In genomic region chr11:111982532-111983186, GRCh38 we compare ENCODE assay signal across 2 cellular contexts.
TF ChIP-seq lines count a peak whose summit lies in the region.

No MANE protein-coding gene starts in this region.

TF ChIP-seq in A549, 52 proteins besides CTCF, POLR2A, EP300 and RAD21:
- TF ChIP-seq PBX3 (IDR thresholded peaks at IDR 0.05): no peak
- TF ChIP-seq MAFK (IDR thresholded peaks at IDR 0.05; ENCODE audit: partially characterized antibody): peak; percentile 8
TF ChIP-seq in A549: peak in this region for 1.

TF ChIP-seq in GM12878, 131 proteins besides CTCF, POLR2A, EP300 and RAD21:
- TF ChIP-seq YY1 (IDR thresholded peaks at IDR 0.05; ENCODE audit: low read depth, low read length) (no peak), BCL3 (IDR thresholded peaks at IDR 0.05; ENCODE audit: borderline replicate concordance, insufficient read depth, low read depth, low read length, poor library complexity, severe bottlenecking) (no peak), ATF2 (IDR thresholded peaks at IDR 0.05; ENCODE audit: low read length) (no peak), HCFC1 (IDR thresholded peaks at IDR 0.05; ENCODE audit: low read length) (no peak), ZBTB4 (CRISPR knock-in tag; IDR thresholded peaks at IDR 0.05) (no peak), MEF2B (IDR thresholded peaks at IDR 0.05; ENCODE audit: partially characterized antibody, poor library complexity, severe bottlenecking) (no peak), SUZ12 (IDR thresholded peaks at IDR 0.05; ENCODE audit: unreplicated experiment) (no peak), NFXL1 (IDR thresholded peaks at IDR 0.05; ENCODE audit: borderline replicate concordance) (no peak), DPF2 (IDR thresholded peaks at IDR 0.05) (no peak), SMAD5 (IDR thresholded peaks at IDR 0.05; ENCODE audit: low read depth) (no peak), NRF1 (conservative IDR thresholded peaks at IDR 0.05; ENCODE audit: low read depth, low read length) (no peak), SMC3 (IDR thresholded peaks at IDR 0.05; ENCODE audit: borderline replicate concordance, low read length) (no peak), CBFB (IDR thresholded peaks at IDR 0.05; ENCODE audit: low read depth) (no peak), RELB (IDR thresholded peaks at IDR 0.05; ENCODE audit: low read depth) (no peak), GATAD2B (conservative IDR thresholded peaks at IDR 0.05; ENCODE audit: low read depth) (no peak), ZNF274 (IDR thresholded peaks at IDR 0.05; ENCODE audit: insufficient read depth, insufficient read length) (no peak)
TF ChIP-seq in GM12878: peak in this region for 0.
